1 cellular context compared by ENCODE assay signal in the genomic region with DNA sequence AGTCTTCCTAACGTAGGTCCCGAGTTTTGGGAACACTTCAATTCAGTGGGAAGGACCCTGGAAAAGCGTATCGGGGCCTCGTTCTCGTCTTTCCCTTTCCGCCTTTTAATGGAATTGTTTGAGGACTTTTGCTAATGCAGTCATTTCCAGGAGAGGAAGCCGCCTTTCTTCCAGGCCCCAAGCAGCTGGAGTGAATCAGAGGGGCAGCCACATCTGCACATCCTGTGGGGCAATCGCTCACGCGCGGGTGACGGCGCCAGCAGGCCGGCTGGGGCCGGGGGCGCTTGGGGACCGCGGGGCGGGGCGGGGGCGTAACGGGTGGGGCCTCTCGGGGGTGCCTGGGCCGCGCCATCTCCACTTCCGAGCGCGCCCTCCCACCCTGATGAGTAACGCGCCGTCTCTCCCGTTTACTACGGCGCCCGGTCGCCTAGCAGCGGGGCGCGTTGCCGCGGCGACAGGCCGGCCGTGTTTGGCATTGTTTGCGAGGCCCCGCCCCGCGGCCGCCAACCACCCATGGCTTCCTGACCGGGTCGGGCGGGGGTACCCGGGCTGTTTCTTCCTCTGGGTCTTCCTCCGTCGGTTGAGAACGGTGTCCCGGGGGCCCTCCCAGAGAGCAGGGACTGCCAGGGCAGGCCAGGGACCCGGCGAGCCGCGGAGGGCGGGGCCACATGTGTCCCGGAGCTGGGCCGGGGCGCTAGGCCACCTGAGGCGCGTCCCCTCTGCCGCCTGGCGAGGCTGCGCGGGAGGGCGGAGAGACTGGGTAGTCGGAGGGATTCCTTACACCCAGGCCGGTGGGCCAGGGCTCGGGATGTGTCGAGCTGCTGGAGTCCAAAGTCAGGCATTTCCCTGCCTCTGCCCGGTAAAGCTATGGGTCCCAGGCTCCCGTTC.
TF ChIP-seq lines count a peak whose summit lies in the region.

No MANE protein-coding gene starts in this region.

TF ChIP-seq in GM12878, 131 proteins besides CTCF, POLR2A, EP300 and RAD21 (continued from another document):
- TF ChIP-seq, protein P1, sequence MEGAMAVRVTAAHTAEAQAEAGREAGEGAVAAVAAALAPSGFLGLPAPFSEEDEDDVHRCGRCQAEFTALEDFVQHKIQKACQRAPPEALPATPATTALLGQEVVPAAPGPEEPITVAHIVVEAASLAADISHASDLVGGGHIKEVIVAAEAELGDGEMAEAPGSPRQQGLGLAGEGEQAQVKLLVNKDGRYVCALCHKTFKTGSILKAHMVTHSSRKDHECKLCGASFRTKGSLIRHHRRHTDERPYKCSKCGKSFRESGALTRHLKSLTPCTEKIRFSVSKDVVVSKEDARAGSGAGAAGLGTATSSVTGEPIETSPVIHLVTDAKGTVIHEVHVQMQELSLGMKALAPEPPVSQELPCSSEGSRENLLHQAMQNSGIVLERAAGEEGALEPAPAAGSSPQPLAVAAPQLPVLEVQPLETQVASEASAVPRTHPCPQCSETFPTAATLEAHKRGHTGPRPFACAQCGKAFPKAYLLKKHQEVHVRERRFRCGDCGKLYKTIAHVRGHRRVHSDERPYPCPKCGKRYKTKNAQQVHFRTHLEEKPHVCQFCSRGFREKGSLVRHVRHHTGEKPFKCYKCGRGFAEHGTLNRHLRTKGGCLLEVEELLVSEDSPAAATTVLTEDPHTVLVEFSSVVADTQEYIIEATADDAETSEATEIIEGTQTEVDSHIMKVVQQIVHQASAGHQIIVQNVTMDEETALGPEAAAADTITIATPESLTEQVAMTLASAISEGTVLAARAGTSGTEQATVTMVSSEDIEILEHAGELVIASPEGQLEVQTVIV (IDR thresholded peaks at IDR 0.05; ENCODE audit: borderline replicate concordance, partially characterized antibody) = peak; percentile 81
- TF ChIP-seq MEF2A (IDR thresholded peaks at IDR 0.05; ENCODE audit: insufficient read depth, low read depth, low read length) = no peak
- TF ChIP-seq CREM (IDR thresholded peaks at IDR 0.05; ENCODE audit: low read depth) = no peak
- peak; percentile 63 for TF ChIP-seq MEF2B (IDR thresholded peaks at IDR 0.05; ENCODE audit: partially characterized antibody, poor library complexity, severe bottlenecking)
- TF ChIP-seq MXI1 (IDR thresholded peaks at IDR 0.05; ENCODE audit: low read depth, low read length) = peak; percentile 97
- peak; percentile 92 for TF ChIP-seq BMI1 (IDR thresholded peaks at IDR 0.05; ENCODE audit: borderline replicate concordance)
- peak; percentile 27 to 47; a peak in 1 of 4 replicates for TF ChIP-seq SRF (IDR thresholded peaks at IDR 0.05; ENCODE audit: low read depth in 2 of 2, low read length in 2 of 2)
- 0 out of 2 replicates have a peak, but pooled peaks have one; percentile 6 for TF ChIP-seq TCF3 (IDR thresholded peaks at IDR 0.05; ENCODE audit: borderline replicate concordance, insufficient read depth, low read depth, low read length)
- 0 out of 2 replicates have a peak, but pooled peaks have one; percentile 43 for TF ChIP-seq TCF12 (IDR thresholded peaks at IDR 0.05; ENCODE audit: low read depth, low read length)
- 0 out of 2 replicates have a peak, but pooled peaks have one; percentile 21 for TF ChIP-seq YY1 (IDR thresholded peaks at IDR 0.05; ENCODE audit: low read depth, low read length)
- TF ChIP-seq SUZ12 (IDR thresholded peaks at IDR 0.05; ENCODE audit: unreplicated experiment) = peak; percentile 70
